Comparison of ENCODE assay signal across 17 cellular contexts in genomic region chr5:135452366-135453030, GRCh38. TPM values are rescaled to one million over a fixed set of nuclear protein-coding genes. Genes with fewer than 3 reads are reported as not detected.
"Had no signal": no experiment of that assay in that cellular context is flagged by ENCODE, and none has a peak within 500 bp of the region (broad histone marks: within the 10 kb centered on the region; RNA-seq: fewer than 3 reads in every experiment).

No MANE protein-coding gene starts in this region.

- H3K9me3 ChIP-seq: gastroesophageal sphincter, ovary, stomach, thoracic aorta had no signal

- H3K36me3 Mint-ChIP-seq: mesothelial cell of epicardium had no signal

- H3K4me1 ChIP-seq: gastroesophageal sphincter, stomach had no signal

- H3K9me3 Mint-ChIP-seq: activated CD4-positive, alpha-beta memory T cell treated with anti-CD3 and anti-CD28 coated beads, Interleukin-2, amount 10 ng/mL, durations not matched to agents 7 days and 5 days; effector memory CD8-positive, alpha-beta T cell; mesothelial cell of epicardium; neural crest cell had no signal

- H3K27ac ChIP-seq: gastroesophageal sphincter, ovary, stomach, thoracic aorta had no signal

- DNase-seq: activated CD4-positive, alpha-beta memory T cell treated with anti-CD3 and anti-CD28 coated beads, Interleukin-2, amount 10 ng/mL, durations not matched to agents 7 days and 5 days; activated naive CD4-positive, alpha-beta T cell treated with Interleukin-2 at 50 U/mL for 16 hours; central memory CD4-positive, alpha-beta T cell; effector memory CD8-positive, alpha-beta T cell; ovary; T-helper 9 cell had no signal

- H3K4me3 Mint-ChIP-seq: activated CD4-positive, alpha-beta memory T cell treated with anti-CD3 and anti-CD28 coated beads, Interleukin-2, amount 10 ng/mL, durations not matched to agents 7 days and 5 days; effector memory CD8-positive, alpha-beta T cell; mesothelial cell of epicardium; neural crest cell had no signal

- H3K36me3 ChIP-seq: gastroesophageal sphincter, ovary, stomach, thoracic aorta had no signal

- H3K4me3 ChIP-seq: gastroesophageal sphincter, ovary, stomach, thoracic aorta had no signal

- ATAC-seq: effector memory CD8-positive, alpha-beta T cell; gastroesophageal sphincter had no signal

- H3K27ac Mint-ChIP-seq: activated CD4-positive, alpha-beta memory T cell treated with anti-CD3 and anti-CD28 coated beads, Interleukin-2, amount 10 ng/mL, durations not matched to agents 7 days and 5 days; effector memory CD8-positive, alpha-beta T cell; mesothelial cell of epicardium had no signal

- H3K4me1 Mint-ChIP-seq: activated CD4-positive, alpha-beta memory T cell treated with anti-CD3 and anti-CD28 coated beads, Interleukin-2, amount 10 ng/mL, durations not matched to agents 7 days and 5 days had no signal

- H3K27me3 ChIP-seq: ovary had no signal

RNA-seq across cellular contexts. Expression of gene TIFAB, which starts 0.3 kb away (rescaled TPM):
- total RNA-seq: activated CD4-positive, alpha-beta memory T cell treated with anti-CD3 and anti-CD28 coated beads, Interleukin-2, amount 10 ng/mL, durations not matched to agents 7 days and 5 days; epithelial cell of proximal tubule; gastroesophageal sphincter; kidney epithelial cell; mesothelial cell of epicardium; myocyte; neural crest cell; stomach; thoracic aorta had no signal

RNA-seq across cellular contexts. Expression of gene DCANP1, which starts 5.3 kb away (rescaled TPM):
- total RNA-seq: activated CD4-positive, alpha-beta memory T cell treated with anti-CD3 and anti-CD28 coated beads, Interleukin-2, amount 10 ng/mL, durations not matched to agents 7 days and 5 days; epithelial cell of proximal tubule; gastroesophageal sphincter; kidney epithelial cell; mesothelial cell of epicardium; myocyte; neural crest cell; skeletal muscle tissue; thoracic aorta had no signal
- polyA plus RNA-seq: liver, ovary, stomach, urinary bladder had no signal
